ENCODE assay signal across 9 cellular contexts in the genomic region with DNA sequence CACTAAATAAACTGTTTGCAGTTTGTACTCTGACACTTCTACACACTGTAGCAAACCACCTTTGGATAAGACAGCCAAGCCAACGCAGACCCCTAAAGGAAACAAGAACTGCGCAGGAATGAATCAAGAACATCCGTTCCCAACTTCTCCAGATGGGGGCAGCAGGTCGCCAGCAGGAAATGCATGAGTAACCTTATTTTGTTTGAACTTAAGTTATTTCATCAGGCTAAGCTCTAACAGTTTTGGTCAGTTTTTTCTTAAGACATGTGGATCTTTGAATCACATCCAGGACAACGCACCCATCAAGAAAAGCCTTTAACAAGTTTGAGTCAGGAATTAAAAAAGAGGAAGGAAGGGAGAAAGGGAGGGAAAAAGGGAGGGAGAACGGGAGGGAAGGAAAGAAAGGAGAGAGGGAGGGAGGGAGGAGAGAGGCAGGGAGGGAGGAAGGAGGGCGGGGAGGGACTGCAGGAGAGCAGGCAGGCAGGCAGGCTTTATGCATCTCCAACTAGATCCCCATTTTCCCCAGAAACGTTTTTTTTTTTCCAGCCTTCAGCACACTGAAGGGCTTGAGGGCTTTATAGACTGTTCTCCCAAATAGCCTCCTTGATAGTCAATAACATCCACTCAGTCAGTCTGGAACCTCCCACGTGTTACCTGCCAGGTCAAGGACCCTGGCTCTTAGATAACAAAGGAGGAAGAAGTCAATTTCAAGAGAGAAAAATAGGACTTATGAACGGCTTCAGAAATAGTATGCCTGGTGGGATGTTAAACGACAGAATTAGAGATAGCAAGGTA. TPM values are rescaled to one million over a fixed set of nuclear protein-coding genes. Genes with fewer than 3 reads are reported as not detected.
A peak's percentile ranks its signal among the peaks of the same experiment; 100 is the strongest.
DNase-seq lines count a peak whose midpoint lies in the region; ATAC-seq and TF ChIP-seq lines count a peak whose summit lies in the region.
"Had no signal": no experiment of that assay in that cellular context is flagged by ENCODE, and none has a peak within 500 bp of the region (broad histone marks: within the 10 kb centered on the region; RNA-seq: fewer than 3 reads in every experiment).

No MANE protein-coding gene starts in this region.

- H3K4me3 Mint-ChIP-seq in Caco-2 (ENCODE audit: unreplicated experiment): peak overlapping the region; percentile 79
- H3K4me3 Mint-ChIP-seq in activated T-cell treated with anti-CD3 and anti-CD28 coated beads, Interleukin-2, amount 50 U/mL, for 72 hours: peak overlapping the region; percentile 76 to 80
- peak overlapping the region; percentile 34 to 80 (median 60) for H3K4me3 Mint-ChIP-seq in naive thymus-derived CD8-positive, alpha-beta T cell
- H3K4me3 Mint-ChIP-seq in stimulated activated memory B cell treated with anti-CD40 and anti-IgM and Interleukin-4, amounts not matched to agents 10 μg/mL and 1 μg/mL and 100 μg/mL, for 72 hours: peak overlapping the region; percentile 48
- H3K4me3 Mint-ChIP-seq: dendritic cell treated with granulocyte-macrophage colony-stimulating factor and Interleukin-4, amounts not matched to agents 40 ng/mL and 50 ng/mL, for 4 days had no signal

- peak overlapping the region; percentile 86 for H3K4me2 ChIP-seq in IMR-90 (ENCODE audit: low read depth, low read length)

- H3K27me3 Mint-ChIP-seq in Caco-2 (ENCODE audit: insufficient read depth, unreplicated experiment): no peaks in the 10 kb centered on the region
- no peaks in the 10 kb centered on the region for H3K27me3 Mint-ChIP-seq in activated T-cell treated with anti-CD3 and anti-CD28 coated beads, Interleukin-2, amount 50 U/mL, for 72 hours (ENCODE audit: low read depth)
- peaks cover 0 to 9% (median 5%) of the 10 kb centered on the region in 5 donors for H3K27me3 Mint-ChIP-seq in naive thymus-derived CD8-positive, alpha-beta T cell
- H3K27me3 Mint-ChIP-seq in stimulated activated memory B cell treated with anti-CD40 and anti-IgM and Interleukin-4, amounts not matched to agents 10 μg/mL and 1 μg/mL and 100 μg/mL, for 72 hours: peaks cover 11% of the 10 kb centered on the region

- H3K9me3 ChIP-seq in Caco-2 (no peaks in the 10 kb centered on the region), IMR-90 (ENCODE audit: control insufficient read depth, insufficient read depth, low read length) (no peaks in the 10 kb centered on the region), Panc1 (ENCODE audit: control insufficient read depth, insufficient read depth, low read depth, low read length) (no peaks in the 10 kb centered on the region)

- H4K8ac ChIP-seq in IMR-90 (ENCODE audit: low read depth in 2 of 2, low read length in 2 of 2): peak overlapping the region; percentile 26 to 89; a peak in 3 of 4 replicates

- H2AFZ ChIP-seq in IMR-90 (replicated peaks; ENCODE audit: low read length, poor library complexity): peak overlapping the region; percentile 69

- in situ Hi-C loops in IMR-90 (cut with MboI; ENCODE audit: low sequenced_read_pairs): loop anchor here (5.0 to 10.0 kb wide), 3 partner anchors 107 to 333 kb away; no protein-coding TSS in a partner anchor
- in situ Hi-C loops in Panc1 (cut with HindIII; ENCODE audit: low pct_unique_long_range_greater_than_20kb, low sequenced_read_pairs): no loop called here

- H2AK5ac ChIP-seq in IMR-90 (ENCODE audit: low read depth, low read length): no peak overlapping the region

- H3K9me3 Mint-ChIP-seq in Caco-2 (ENCODE audit: unreplicated experiment): no peaks in the 10 kb centered on the region
- H3K9me3 Mint-ChIP-seq in activated T-cell treated with anti-CD3 and anti-CD28 coated beads, Interleukin-2, amount 50 U/mL, for 72 hours: no peaks in the 10 kb centered on the region
- H3K9me3 Mint-ChIP-seq in naive thymus-derived CD8-positive, alpha-beta T cell: no peaks in the 10 kb centered on the region
- no peaks in the 10 kb centered on the region for H3K9me3 Mint-ChIP-seq in stimulated activated memory B cell treated with anti-CD40 and anti-IgM and Interleukin-4, amounts not matched to agents 10 μg/mL and 1 μg/mL and 100 μg/mL, for 72 hours
- H3K9me3 Mint-ChIP-seq: dendritic cell treated with granulocyte-macrophage colony-stimulating factor and Interleukin-4, amounts not matched to agents 40 ng/mL and 50 ng/mL, for 4 days had no signal

- peak overlapping the region; percentile 68; the same call in 1 of the 2 replicates for H3K4ac ChIP-seq in IMR-90 (ENCODE audit: low read depth, low read length)

- no peaks in the 10 kb centered on the region for H4K20me1 ChIP-seq in IMR-90 (ENCODE audit: insufficient read depth, low read length)

- TF ChIP-seq CTCF in Caco-2 (IDR thresholded peaks at IDR 0.05; ENCODE audit: insufficient read depth in 1 of 2, low read depth in 1 of 2, low read length in 1 of 2, severe bottlenecking in 1 of 2, unreplicated experiment in 1 of 2): peak; percentile 90 to 93
- peak; percentile 86 for TF ChIP-seq CTCF in IMR-90 (conservative IDR thresholded peaks at IDR 0.05; ENCODE audit: low read depth, low read length)
- TF ChIP-seq CTCF in Panc1 (IDR thresholded peaks at IDR 0.05): peak; percentile 92

- DNase-seq in Caco-2 (peak; percentile 56 to 72), IMR-90 (peak; percentile 88), Panc1 (ENCODE audit: low read depth, low spot score) (peak; percentile 78), fibroblast of gingiva (ENCODE audit: low read depth) (peak; percentile 80)
- peak; percentile 75 to 78 for DNase-seq in activated T-cell treated with anti-CD3 and anti-CD28 coated beads, Interleukin-2, amount 50 U/mL, for 72 hours
- peak; percentile 22 to 68 (median 52) for DNase-seq in naive thymus-derived CD8-positive, alpha-beta T cell

- no TSS peak for BruUV-seq in Caco-2 (replicated peaks; lab: Mats Ljungman, UMichigan)
- BruUV-seq in IMR-90 (replicated peaks; lab: Mats Ljungman, UMichigan): no TSS peak
- BruUV-seq in Panc1 (replicated peaks; lab: Mats Ljungman, UMichigan): no TSS peak

- peaks cover 13% of the 10 kb centered on the region for H3K4me1 Mint-ChIP-seq in Caco-2 (ENCODE audit: low read depth, unreplicated experiment)
- H3K4me1 Mint-ChIP-seq in activated T-cell treated with anti-CD3 and anti-CD28 coated beads, Interleukin-2, amount 50 U/mL, for 72 hours (ENCODE audit: low read depth): peaks cover 17% of the 10 kb centered on the region
- H3K4me1 Mint-ChIP-seq in naive thymus-derived CD8-positive, alpha-beta T cell: peaks cover 4 to 14% (median 9%) of the 10 kb centered on the region in 4 donors
- H3K4me1 Mint-ChIP-seq in stimulated activated memory B cell treated with anti-CD40 and anti-IgM and Interleukin-4, amounts not matched to agents 10 μg/mL and 1 μg/mL and 100 μg/mL, for 72 hours: peaks cover 10% of the 10 kb centered on the region

- peak overlapping the region; percentile 63 for H2BK5ac ChIP-seq in IMR-90 (ENCODE audit: low read depth, low read length, poor library complexity, severe bottlenecking)

- dilution Hi-C loops in IMR-90 (cut with HindIII; ENCODE audit: low sequenced_read_pairs, unreplicated experiment): no loop called here

- peak overlapping the region; percentile 79 for H3K27ac Mint-ChIP-seq in Caco-2 (ENCODE audit: unreplicated experiment)
- peak overlapping the region; percentile 95 for H3K27ac Mint-ChIP-seq in activated T-cell treated with anti-CD3 and anti-CD28 coated beads, Interleukin-2, amount 50 U/mL, for 72 hours
- peak overlapping the region in 7 of 10 donors; percentile 16 to 77 (median 49) for H3K27ac Mint-ChIP-seq in naive thymus-derived CD8-positive, alpha-beta T cell
- H3K27ac Mint-ChIP-seq in stimulated activated memory B cell treated with anti-CD40 and anti-IgM and Interleukin-4, amounts not matched to agents 10 μg/mL and 1 μg/mL and 100 μg/mL, for 72 hours: no peak overlapping the region
- H3K27ac Mint-ChIP-seq: dendritic cell treated with granulocyte-macrophage colony-stimulating factor and Interleukin-4, amounts not matched to agents 40 ng/mL and 50 ng/mL, for 4 days had no signal

- CTCF ChIA-PET in Caco-2 (lab: Charles Lee) (interaction anchor here (0.6 to 3.9 kb wide), 16 partner anchors 9 to 436 kb away, joined by 3 to 245 read pairs (median 4); partner anchors contain the start of gene HOMER1), IMR-90 (lab: Yijun Ruan, JAX) (interaction anchor here (0.5 to 4.0 kb wide), 24 partner anchors 9 to 1207 kb away, joined by 3 to 115 read pairs (median 4); partner anchors contain the start of gene JMY), Panc1 (lab: Charles Lee) (interaction anchor here (0.6 to 3.3 kb wide), 16 partner anchors 10 to 1990 kb away, joined by 3 to 94 read pairs (median 4); no protein-coding TSS in a partner anchor)

- H3K79me1 ChIP-seq in IMR-90 (ENCODE audit: low read depth in 1 of 2, low read length in 2 of 2): no peaks in the 10 kb centered on the region

- H3K23ac ChIP-seq in IMR-90 (ENCODE audit: low read depth, low read length): 0 out of 2 replicates have a peak overlapping the region, but pooled peaks have one; percentile 54

- no peak overlapping the region for H3K4me3 ChIP-seq in Caco-2 (ENCODE audit: low read depth, low read length)
- H3K4me3 ChIP-seq in IMR-90 (ENCODE audit: insufficient read depth, low read depth, low read length): peak overlapping the region; percentile 31
- H3K4me3 ChIP-seq in Panc1 (ENCODE audit: low read depth in 2 of 2, low read length in 2 of 2): peak overlapping the region; percentile 21 to 41

- peak overlapping the region; percentile 8; the same call in 2 of the 3 replicates for H2BK15ac ChIP-seq in IMR-90 (ENCODE audit: low read depth, low read length)

- peak overlapping the region; percentile 93 for H2BK120ac ChIP-seq in IMR-90 (ENCODE audit: low read depth, low read length)

- peak overlapping the region; percentile 5 for H4K5ac ChIP-seq in IMR-90 (ENCODE audit: low read depth, low read length)

- H2BK20ac ChIP-seq in IMR-90 (ENCODE audit: low read depth, low read length): peak overlapping the region; percentile 89

- H3K9ac ChIP-seq in IMR-90 (ENCODE audit: low read depth, low read length): peak overlapping the region; percentile 56

- no peaks in the 10 kb centered on the region for H3K9me1 ChIP-seq in IMR-90 (ENCODE audit: insufficient read depth, low read length)

- H2AK9ac ChIP-seq in IMR-90 (replicated peaks; ENCODE audit: low read depth, low read length, poor library complexity): no peak overlapping the region

- peak; percentile 79 for TF ChIP-seq RAD21 in IMR-90 (IDR thresholded peaks at IDR 0.05; ENCODE audit: low read length)

- peak overlapping the region; percentile 91 for H4K91ac ChIP-seq in IMR-90 (ENCODE audit: insufficient read depth, low read depth, low read length)

- no CpG with 5 or more reads among the region's 11 CpGs for WGBS in IMR-90 (ENCODE audit: extremely low coverage in 2 of 2, insufficient read length in 1 of 2), 2 experiments

- ATAC-seq in IMR-90 (ENCODE audit: low read depth): peak; percentile 94
- ATAC-seq in Panc1: peak; percentile 82
- ATAC-seq in activated T-cell treated with anti-CD3 and anti-CD28 coated beads, Interleukin-2, amount 50 U/mL, for 72 hours (replicated peaks in 1 of 2): peak; percentile 88 to 90
- ATAC-seq in naive thymus-derived CD8-positive, alpha-beta T cell: peak; percentile 77 to 92
- ATAC-seq in stimulated activated memory B cell treated with anti-CD40 and anti-IgM and Interleukin-4, amounts not matched to agents 10 μg/mL and 1 μg/mL and 100 μg/mL, for 72 hours: peak; percentile 60
- ATAC-seq in GM21526 (IDR thresholded peaks at IDR 0.05; ENCODE audit: low FRiP score, unreplicated experiment): no peak

- peak overlapping the region; percentile 51 for H3K56ac ChIP-seq in IMR-90 (ENCODE audit: extremely low read depth, insufficient read depth, low read length)

- POLR2A ChIA-PET in Caco-2 (lab: Charles Lee): no interaction called here
- POLR2A ChIA-PET in IMR-90 (lab: Charles Lee; ENCODE audit: unreplicated experiment): interaction anchor here (1.0 kb wide), 1 partner anchor 114 kb away, joined by 3 read pairs; no protein-coding TSS in a partner anchor
- POLR2A ChIA-PET in Panc1 (lab: Charles Lee): interaction anchor here (0.5 kb wide), 1 partner anchor 435 kb away, joined by 12 read pairs; no protein-coding TSS in a partner anchor
- POLR2A ChIA-PET in naive thymus-derived CD8-positive, alpha-beta T cell (lab: Charles Lee): interaction anchor here (1.7 kb wide), 1 partner anchor 149 kb away, joined by 6 read pairs; the partner anchor contains the start of gene ARSB

- H3K14ac ChIP-seq in IMR-90 (replicated peaks; ENCODE audit: low read depth, low read length): peak overlapping the region; percentile 65; the same call in 1 of the 2 replicates

- H3K36me3 ChIP-seq in Caco-2 (ENCODE audit: control insufficient read depth, insufficient read depth, low read length): no peaks in the 10 kb centered on the region
- H3K36me3 ChIP-seq in IMR-90 (ENCODE audit: control insufficient read depth, insufficient read depth, low read length): no peaks in the 10 kb centered on the region
- no peaks in the 10 kb centered on the region for H3K36me3 ChIP-seq in Panc1 (ENCODE audit: control insufficient read depth, insufficient read depth, low read length)

- 0 out of 2 replicates have a peak, but pooled peaks cover 5% of the 10 kb centered on the region for H3K4me1 ChIP-seq in Caco-2
- no peaks in the 10 kb centered on the region for H3K4me1 ChIP-seq in IMR-90 (ENCODE audit: control insufficient read depth, insufficient read depth, low read length)
- peaks cover 7% of the 10 kb centered on the region for H3K4me1 ChIP-seq in Panc1 (ENCODE audit: control insufficient read depth, insufficient read depth, low read length)

- H3K36me3 Mint-ChIP-seq in Caco-2 (ENCODE audit: insufficient read depth, unreplicated experiment): no peaks in the 10 kb centered on the region
- H3K36me3 Mint-ChIP-seq in activated T-cell treated with anti-CD3 and anti-CD28 coated beads, Interleukin-2, amount 50 U/mL, for 72 hours (ENCODE audit: insufficient read depth in 2 of 2): no peaks in the 10 kb centered on the region
- H3K36me3 Mint-ChIP-seq in naive thymus-derived CD8-positive, alpha-beta T cell: no peaks in the 10 kb centered on the region
- no peaks in the 10 kb centered on the region for H3K36me3 Mint-ChIP-seq in stimulated activated memory B cell treated with anti-CD40 and anti-IgM and Interleukin-4, amounts not matched to agents 10 μg/mL and 1 μg/mL and 100 μg/mL, for 72 hours

- no peak for TF ChIP-seq POLR2A in IMR-90 (IDR thresholded peaks at IDR 0.05; ENCODE audit: low read depth, low read length)

- intact Hi-C loops in Caco-2 (cut with micrococcal nuclease; ENCODE audit: unreplicated experiment) (loop anchor here (1.0 to 5.0 kb wide), 7 partner anchors 39 to 330 kb away; no protein-coding TSS in a partner anchor), IMR-90 (cut with micrococcal nuclease) (loop anchor here (1.0 to 5.0 kb wide), 8 partner anchors 67 to 948 kb away; no protein-coding TSS in a partner anchor), Panc1 (cut with micrococcal nuclease; ENCODE audit: unreplicated experiment) (loop anchor here (1.0 to 5.0 kb wide), 2 partner anchors 109 to 328 kb away; no protein-coding TSS in a partner anchor)

- H3K27me3 ChIP-seq in Caco-2 (replicated peaks; ENCODE audit: control insufficient read depth, insufficient read depth, low read length) (no peaks in the 10 kb centered on the region), IMR-90 (ENCODE audit: control insufficient read depth, insufficient read depth, low read length) (peaks cover 13% of the 10 kb centered on the region), Panc1 (ENCODE audit: control insufficient read depth, insufficient read depth, low read length) (no peaks in the 10 kb centered on the region)

- H3K18ac ChIP-seq in IMR-90 (ENCODE audit: low read depth, low read length): peak overlapping the region; percentile 36; the same call in 1 of the 2 replicates

- peak overlapping the region; percentile 60; the same call in 1 of the 2 replicates for H3K27ac ChIP-seq in IMR-90 (ENCODE audit: insufficient read depth, low read length)
- peak overlapping the region; percentile 59; the same call in 1 of the 2 replicates for H3K27ac ChIP-seq in Panc1 (ENCODE audit: low read length)

RNA-seq across cellular contexts. Expression of gene BHMT, which starts 22.2 kb away (rescaled TPM):
- total RNA-seq in Caco-2 (2022) (not detected in 2 replicates), IMR-90 (2012; rRNA removed) (not detected in 2 replicates), Panc1 (2021; ENCODE audit: unreplicated experiment) (not detected)
- not detected in 2 replicates for polyA plus RNA-seq in IMR-90 (2012; rRNA removed)
- polyA plus RNA-seq in IMR-90 (2012; cell fraction: cytosol; rRNA removed): not detected in 2 replicates
- not detected in 2 replicates for polyA plus RNA-seq in IMR-90 (2012; cell fraction: nucleus; rRNA removed; ENCODE audit: low replicate concordance)
- not detected for polyA plus RNA-seq in Panc1 (2012; ENCODE audit: insufficient read length)
- not detected for total RNA-seq in activated T-cell treated with anti-CD3 and anti-CD28 coated beads, Interleukin-2, amount 50 U/mL, for 72 hours
- not detected for total RNA-seq in naive thymus-derived CD8-positive, alpha-beta T cell
- not detected for polyA plus RNA-seq in naive thymus-derived CD8-positive, alpha-beta T cell
